In genomic region chr3:30835667-30836066, GRCh38 we compare ENCODE assay signal across 23 cellular contexts. TPM values are rescaled to one million over a fixed set of nuclear protein-coding genes. Genes with fewer than 3 reads are reported as not detected.
"Had no signal": no experiment of that assay in that cellular context is flagged by ENCODE, and none has a peak within 500 bp of the region (broad histone marks: within the 10 kb centered on the region; RNA-seq: fewer than 3 reads in every experiment).

No MANE protein-coding gene starts in this region.

- H3K4me3 ChIP-seq: cardiac muscle cell, PC-9 had no signal

- H3K27me3 ChIP-seq: cardiac muscle cell had no signal

- DNase-seq: activated CD4-positive, alpha-beta T cell treated with anti-CD3 and anti-CD28 coated beads for 1 hour; activated CD4-positive, alpha-beta T cell treated with anti-CD3 and anti-CD28 coated beads, Interleukin-2, amount 10 ng/mL, durations not matched to agents 24 days and 14 days; activated CD4-positive, alpha-beta T cell treated with anti-CD3 and anti-CD28 coated beads, Interleukin-2, amount 50 U/mL, for 48 hours; activated CD8-positive, alpha-beta memory T cell treated with anti-CD3 and anti-CD28 coated beads, Interleukin-2, amount 10 ng/mL, durations not matched to agents 7 days and 5 days; activated gamma-delta T cell; activated naive CD4-positive, alpha-beta T cell treated with anti-CD3 and anti-CD28 coated beads for 36 hours; activated T-cell treated with anti-CD3 and anti-CD28 coated beads, Interleukin-2, amount 50 U/mL, for 24 hours; amygdala; Kasumi-1; KBM-7; NCI-H1092 treated with DMSO at 0.1 percent for 48 hours; NCI-H1417 treated with DMSO at 0.1 percent for 48 hours; NCI-H1694; NCI-H2029; NCI-H2107; NCI-H2171 treated with DMSO at 0.1 percent for 48 hours; NCI-H510A treated with DMSO at 0.1 percent for 48 hours; NCI-H69; PC-9; SHP77 treated with DMSO at 0.1 percent for 48 hours had no signal

- H3K36me3 ChIP-seq: cardiac muscle cell had no signal

RNA-seq across cellular contexts. Expression of gene GADL1, which starts 58.8 kb away (rescaled TPM):
- total RNA-seq: activated CD4-positive, alpha-beta T cell treated with anti-CD3 and anti-CD28 coated beads, Interleukin-2, amount 10 ng/mL, durations not matched to agents 24 days and 14 days; activated CD8-positive, alpha-beta memory T cell treated with anti-CD3 and anti-CD28 coated beads, Interleukin-2, amount 10 ng/mL, durations not matched to agents 7 days and 5 days; activated naive CD4-positive, alpha-beta T cell treated with anti-CD3 and anti-CD28 coated beads for 36 hours; activated T-helper 1 cell treated with anti-CD3 and anti-CD28 coated beads, Interleukin-12 subunit alpha, Interleukin-12 subunit beta, Interleukin-2, Interleukin-4 antibody, amounts not matched to agents 30 ng/mL and 10 ng/mL and 1 ng/mL, durations not matched to agents 14 hours and 24 hours and 36 hours; M059J; PC-9 had no signal
